2 cellular contexts compared by ENCODE assay signal in genomic region chr13:100396771-100397170, GRCh38.
TF ChIP-seq lines count a peak whose summit lies in the region.

No MANE protein-coding gene starts in this region.

TF ChIP-seq in HCT116, 20 proteins besides CTCF, POLR2A, EP300 and RAD21 (continued from another document):
- TF ChIP-seq ZBTB33 (IDR thresholded peaks at IDR 0.05; ENCODE audit: extremely low read depth, insufficient replicate concordance, low read length) = no peak

TF ChIP-seq in neural cell, 6 proteins besides CTCF, POLR2A, EP300 and RAD21 (continued from another document):
- TF ChIP-seq SMC3 (conservative IDR thresholded peaks at IDR 0.05; ENCODE audit: poor library complexity) (no peak), MXI1 (conservative IDR thresholded peaks at IDR 0.05; ENCODE audit: poor library complexity, severe bottlenecking) (no peak), TAF1 (IDR thresholded peaks at IDR 0.05; ENCODE audit: low read depth) (no peak)
